1 cellular context compared by ENCODE assay signal in the genomic region with DNA sequence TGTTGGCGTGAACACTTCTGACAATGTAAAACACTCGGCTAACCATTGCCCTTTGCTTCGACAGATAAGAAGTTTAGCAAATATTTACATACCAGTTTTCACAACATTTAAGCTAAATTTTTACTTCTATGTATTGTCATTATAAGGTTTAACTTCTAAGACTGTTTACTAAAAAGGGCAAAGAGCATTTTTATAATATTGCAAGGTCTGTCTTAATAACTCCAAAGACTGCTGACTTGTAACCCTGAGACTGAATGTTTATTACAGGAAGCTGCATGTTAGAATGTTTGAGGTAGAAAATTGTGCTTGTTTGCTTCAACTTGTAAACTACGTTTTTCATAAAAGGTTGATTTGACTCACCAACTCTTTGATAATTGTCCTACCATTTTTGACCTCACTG.
TF ChIP-seq lines count a peak whose summit lies in the region.

No MANE protein-coding gene starts in this region.

TF ChIP-seq in HepG2, 621 proteins besides CTCF, POLR2A, EP300 and RAD21 (continued from another document and continues in another):
- TF ChIP-seq, protein P1, sequence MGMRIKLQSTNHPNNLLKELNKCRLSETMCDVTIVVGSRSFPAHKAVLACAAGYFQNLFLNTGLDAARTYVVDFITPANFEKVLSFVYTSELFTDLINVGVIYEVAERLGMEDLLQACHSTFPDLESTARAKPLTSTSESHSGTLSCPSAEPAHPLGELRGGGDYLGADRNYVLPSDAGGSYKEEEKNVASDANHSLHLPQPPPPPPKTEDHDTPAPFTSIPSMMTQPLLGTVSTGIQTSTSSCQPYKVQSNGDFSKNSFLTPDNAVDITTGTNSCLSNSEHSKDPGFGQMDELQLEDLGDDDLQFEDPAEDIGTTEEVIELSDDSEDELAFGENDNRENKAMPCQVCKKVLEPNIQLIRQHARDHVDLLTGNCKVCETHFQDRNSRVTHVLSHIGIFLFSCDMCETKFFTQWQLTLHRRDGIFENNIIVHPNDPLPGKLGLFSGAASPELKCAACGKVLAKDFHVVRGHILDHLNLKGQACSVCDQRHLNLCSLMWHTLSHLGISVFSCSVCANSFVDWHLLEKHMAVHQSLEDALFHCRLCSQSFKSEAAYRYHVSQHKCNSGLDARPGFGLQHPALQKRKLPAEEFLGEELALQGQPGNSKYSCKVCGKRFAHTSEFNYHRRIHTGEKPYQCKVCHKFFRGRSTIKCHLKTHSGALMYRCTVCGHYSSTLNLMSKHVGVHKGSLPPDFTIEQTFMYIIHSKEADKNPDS (CRISPR knock-in tag; IDR thresholded peaks at IDR 0.05) = no peak
- TF ChIP-seq SSRP1 (CRISPR knock-in tag; IDR thresholded peaks at IDR 0.05) (no peak), BRCA1 (CRISPR knock-in tag; IDR thresholded peaks at IDR 0.05) (no peak), NCOA2 (CRISPR knock-in tag; IDR thresholded peaks at IDR 0.05) (peak; percentile 97), TMF1 (CRISPR knock-in tag; IDR thresholded peaks at IDR 0.05; ENCODE audit: low read depth) (no peak), TEAD3 (CRISPR knock-in tag; optimal IDR thresholded peaks at IDR 0.05; ENCODE audit: borderline replicate concordance) (peak; percentile 56), ZNF431 (CRISPR knock-in tag; IDR thresholded peaks at IDR 0.05; ENCODE audit: borderline replicate concordance, low read depth) (no peak), NCOA1 (CRISPR knock-in tag; IDR thresholded peaks at IDR 0.05) (no peak), GLI4 (CRISPR knock-in tag; IDR thresholded peaks at IDR 0.05; ENCODE audit: borderline replicate concordance) (no peak), ZFAT (CRISPR knock-in tag; conservative IDR thresholded peaks at IDR 0.05) (no peak), POLR2AphosphoS5 (IDR thresholded peaks at IDR 0.05; ENCODE audit: low read depth, low read length) (no peak), CAMTA2 (CRISPR knock-in tag; IDR thresholded peaks at IDR 0.05; ENCODE audit: borderline replicate concordance) (no peak), ZNF20 (CRISPR knock-in tag; IDR thresholded peaks at IDR 0.05) (no peak), DMAP1 (CRISPR knock-in tag; IDR thresholded peaks at IDR 0.05) (no peak), CREB1 (IDR thresholded peaks at IDR 0.05) (no peak), CREB1 (CRISPR knock-in tag; IDR thresholded peaks at IDR 0.05) (peak; percentile 65), ZFP36 (IDR thresholded peaks at IDR 0.05; ENCODE audit: borderline replicate concordance, low read depth, low read length, partially characterized antibody) (no peak), RXRB (CRISPR knock-in tag; IDR thresholded peaks at IDR 0.05; ENCODE audit: borderline replicate concordance) (peak; percentile 79), NFKBIZ (CRISPR knock-in tag; IDR thresholded peaks at IDR 0.05) (peak; percentile 55; the same call in 1 of the 2 replicates), ARNT2 (CRISPR knock-in tag; IDR thresholded peaks at IDR 0.05; ENCODE audit: low read depth) (no peak), PTBP1 (IDR thresholded peaks at IDR 0.05; ENCODE audit: low read depth, low read length, poor library complexity, severe bottlenecking) (no peak), REL (CRISPR knock-in tag; conservative IDR thresholded peaks at IDR 0.05) (no peak), KDM5B (CRISPR knock-in tag; IDR thresholded peaks at IDR 0.05; ENCODE audit: borderline replicate concordance) (no peak), TP53 (CRISPR knock-in tag; conservative IDR thresholded peaks at IDR 0.05) (no peak), POLR2G (IDR thresholded peaks at IDR 0.05; ENCODE audit: low read depth, low read length) (no peak), RFX1 (IDR thresholded peaks at IDR 0.05) (no peak)
- TF ChIP-seq, protein P2, sequence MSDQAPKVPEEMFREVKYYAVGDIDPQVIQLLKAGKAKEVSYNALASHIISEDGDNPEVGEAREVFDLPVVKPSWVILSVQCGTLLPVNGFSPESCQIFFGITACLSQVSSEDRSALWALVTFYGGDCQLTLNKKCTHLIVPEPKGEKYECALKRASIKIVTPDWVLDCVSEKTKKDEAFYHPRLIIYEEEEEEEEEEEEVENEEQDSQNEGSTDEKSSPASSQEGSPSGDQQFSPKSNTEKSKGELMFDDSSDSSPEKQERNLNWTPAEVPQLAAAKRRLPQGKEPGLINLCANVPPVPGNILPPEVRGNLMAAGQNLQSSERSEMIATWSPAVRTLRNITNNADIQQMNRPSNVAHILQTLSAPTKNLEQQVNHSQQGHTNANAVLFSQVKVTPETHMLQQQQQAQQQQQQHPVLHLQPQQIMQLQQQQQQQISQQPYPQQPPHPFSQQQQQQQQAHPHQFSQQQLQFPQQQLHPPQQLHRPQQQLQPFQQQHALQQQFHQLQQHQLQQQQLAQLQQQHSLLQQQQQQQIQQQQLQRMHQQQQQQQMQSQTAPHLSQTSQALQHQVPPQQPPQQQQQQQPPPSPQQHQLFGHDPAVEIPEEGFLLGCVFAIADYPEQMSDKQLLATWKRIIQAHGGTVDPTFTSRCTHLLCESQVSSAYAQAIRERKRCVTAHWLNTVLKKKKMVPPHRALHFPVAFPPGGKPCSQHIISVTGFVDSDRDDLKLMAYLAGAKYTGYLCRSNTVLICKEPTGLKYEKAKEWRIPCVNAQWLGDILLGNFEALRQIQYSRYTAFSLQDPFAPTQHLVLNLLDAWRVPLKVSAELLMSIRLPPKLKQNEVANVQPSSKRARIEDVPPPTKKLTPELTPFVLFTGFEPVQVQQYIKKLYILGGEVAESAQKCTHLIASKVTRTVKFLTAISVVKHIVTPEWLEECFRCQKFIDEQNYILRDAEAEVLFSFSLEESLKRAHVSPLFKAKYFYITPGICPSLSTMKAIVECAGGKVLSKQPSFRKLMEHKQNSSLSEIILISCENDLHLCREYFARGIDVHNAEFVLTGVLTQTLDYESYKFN (CRISPR knock-in tag; conservative IDR thresholded peaks at IDR 0.05) = peak; percentile 84
- TF ChIP-seq, protein P3, sequence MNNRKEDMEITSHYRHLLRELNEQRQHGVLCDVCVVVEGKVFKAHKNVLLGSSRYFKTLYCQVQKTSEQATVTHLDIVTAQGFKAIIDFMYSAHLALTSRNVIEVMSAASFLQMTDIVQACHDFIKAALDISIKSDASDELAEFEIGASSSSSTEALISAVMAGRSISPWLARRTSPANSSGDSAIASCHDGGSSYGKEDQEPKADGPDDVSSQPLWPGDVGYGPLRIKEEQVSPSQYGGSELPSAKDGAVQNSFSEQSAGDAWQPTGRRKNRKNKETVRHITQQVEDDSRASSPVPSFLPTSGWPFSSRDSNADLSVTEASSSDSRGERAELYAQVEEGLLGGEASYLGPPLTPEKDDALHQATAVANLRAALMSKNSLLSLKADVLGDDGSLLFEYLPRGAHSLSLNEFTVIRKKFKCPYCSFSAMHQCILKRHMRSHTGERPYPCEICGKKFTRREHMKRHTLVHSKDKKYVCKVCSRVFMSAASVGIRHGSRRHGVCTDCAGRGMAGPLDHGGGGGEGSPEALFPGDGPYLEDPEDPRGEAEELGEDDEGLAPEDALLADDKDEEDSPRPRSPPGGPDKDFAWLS (CRISPR knock-in tag; IDR thresholded peaks at IDR 0.05; ENCODE audit: borderline replicate concordance) = no peak
- TF ChIP-seq, protein P4, sequence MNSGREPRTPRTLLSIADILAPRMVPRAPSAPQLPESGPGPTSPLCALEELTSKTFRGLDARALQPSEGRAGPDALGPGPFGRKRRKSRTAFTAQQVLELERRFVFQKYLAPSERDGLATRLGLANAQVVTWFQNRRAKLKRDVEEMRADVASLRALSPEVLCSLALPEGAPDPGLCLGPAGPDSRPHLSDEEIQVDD (CRISPR knock-in tag; IDR thresholded peaks at IDR 0.05; ENCODE audit: borderline replicate concordance) = no peak
- TF ChIP-seq, protein P5, sequence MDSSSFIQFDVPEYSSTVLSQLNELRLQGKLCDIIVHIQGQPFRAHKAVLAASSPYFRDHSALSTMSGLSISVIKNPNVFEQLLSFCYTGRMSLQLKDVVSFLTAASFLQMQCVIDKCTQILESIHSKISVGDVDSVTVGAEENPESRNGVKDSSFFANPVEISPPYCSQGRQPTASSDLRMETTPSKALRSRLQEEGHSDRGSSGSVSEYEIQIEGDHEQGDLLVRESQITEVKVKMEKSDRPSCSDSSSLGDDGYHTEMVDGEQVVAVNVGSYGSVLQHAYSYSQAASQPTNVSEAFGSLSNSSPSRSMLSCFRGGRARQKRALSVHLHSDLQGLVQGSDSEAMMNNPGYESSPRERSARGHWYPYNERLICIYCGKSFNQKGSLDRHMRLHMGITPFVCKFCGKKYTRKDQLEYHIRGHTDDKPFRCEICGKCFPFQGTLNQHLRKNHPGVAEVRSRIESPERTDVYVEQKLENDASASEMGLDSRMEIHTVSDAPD (CRISPR knock-in tag; IDR thresholded peaks at IDR 0.05) = no peak
- TF ChIP-seq, protein P6, sequence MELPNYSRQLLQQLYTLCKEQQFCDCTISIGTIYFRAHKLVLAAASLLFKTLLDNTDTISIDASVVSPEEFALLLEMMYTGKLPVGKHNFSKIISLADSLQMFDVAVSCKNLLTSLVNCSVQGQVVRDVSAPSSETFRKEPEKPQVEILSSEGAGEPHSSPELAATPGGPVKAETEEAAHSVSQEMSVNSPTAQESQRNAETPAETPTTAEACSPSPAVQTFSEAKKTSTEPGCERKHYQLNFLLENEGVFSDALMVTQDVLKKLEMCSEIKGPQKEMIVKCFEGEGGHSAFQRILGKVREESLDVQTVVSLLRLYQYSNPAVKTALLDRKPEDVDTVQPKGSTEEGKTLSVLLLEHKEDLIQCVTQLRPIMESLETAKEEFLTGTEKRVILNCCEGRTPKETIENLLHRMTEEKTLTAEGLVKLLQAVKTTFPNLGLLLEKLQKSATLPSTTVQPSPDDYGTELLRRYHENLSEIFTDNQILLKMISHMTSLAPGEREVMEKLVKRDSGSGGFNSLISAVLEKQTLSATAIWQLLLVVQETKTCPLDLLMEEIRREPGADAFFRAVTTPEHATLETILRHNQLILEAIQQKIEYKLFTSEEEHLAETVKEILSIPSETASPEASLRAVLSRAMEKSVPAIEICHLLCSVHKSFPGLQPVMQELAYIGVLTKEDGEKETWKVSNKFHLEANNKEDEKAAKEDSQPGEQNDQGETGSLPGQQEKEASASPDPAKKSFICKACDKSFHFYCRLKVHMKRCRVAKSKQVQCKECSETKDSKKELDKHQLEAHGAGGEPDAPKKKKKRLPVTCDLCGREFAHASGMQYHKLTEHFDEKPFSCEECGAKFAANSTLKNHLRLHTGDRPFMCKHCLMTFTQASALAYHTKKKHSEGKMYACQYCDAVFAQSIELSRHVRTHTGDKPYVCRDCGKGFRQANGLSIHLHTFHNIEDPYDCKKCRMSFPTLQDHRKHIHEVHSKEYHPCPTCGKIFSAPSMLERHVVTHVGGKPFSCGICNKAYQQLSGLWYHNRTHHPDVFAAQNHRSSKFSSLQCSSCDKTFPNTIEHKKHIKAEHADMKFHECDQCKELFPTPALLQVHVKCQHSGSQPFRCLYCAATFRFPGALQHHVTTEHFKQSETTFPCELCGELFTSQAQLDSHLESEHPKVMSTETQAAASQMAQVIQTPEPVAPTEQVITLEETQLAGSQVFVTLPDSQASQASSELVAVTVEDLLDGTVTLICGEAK (IDR thresholded peaks at IDR 0.05) = no peak
- TF ChIP-seq, protein P6 (CRISPR knock-in tag; IDR thresholded peaks at IDR 0.05) = no peak
- TF ChIP-seq, protein P7, sequence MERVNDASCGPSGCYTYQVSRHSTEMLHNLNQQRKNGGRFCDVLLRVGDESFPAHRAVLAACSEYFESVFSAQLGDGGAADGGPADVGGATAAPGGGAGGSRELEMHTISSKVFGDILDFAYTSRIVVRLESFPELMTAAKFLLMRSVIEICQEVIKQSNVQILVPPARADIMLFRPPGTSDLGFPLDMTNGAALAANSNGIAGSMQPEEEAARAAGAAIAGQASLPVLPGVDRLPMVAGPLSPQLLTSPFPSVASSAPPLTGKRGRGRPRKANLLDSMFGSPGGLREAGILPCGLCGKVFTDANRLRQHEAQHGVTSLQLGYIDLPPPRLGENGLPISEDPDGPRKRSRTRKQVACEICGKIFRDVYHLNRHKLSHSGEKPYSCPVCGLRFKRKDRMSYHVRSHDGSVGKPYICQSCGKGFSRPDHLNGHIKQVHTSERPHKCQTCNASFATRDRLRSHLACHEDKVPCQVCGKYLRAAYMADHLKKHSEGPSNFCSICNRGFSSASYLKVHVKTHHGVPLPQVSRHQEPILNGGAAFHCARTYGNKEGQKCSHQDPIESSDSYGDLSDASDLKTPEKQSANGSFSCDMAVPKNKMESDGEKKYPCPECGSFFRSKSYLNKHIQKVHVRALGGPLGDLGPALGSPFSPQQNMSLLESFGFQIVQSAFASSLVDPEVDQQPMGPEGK (CRISPR knock-in tag; IDR thresholded peaks at IDR 0.05) = no peak
- TF ChIP-seq, protein P8, sequence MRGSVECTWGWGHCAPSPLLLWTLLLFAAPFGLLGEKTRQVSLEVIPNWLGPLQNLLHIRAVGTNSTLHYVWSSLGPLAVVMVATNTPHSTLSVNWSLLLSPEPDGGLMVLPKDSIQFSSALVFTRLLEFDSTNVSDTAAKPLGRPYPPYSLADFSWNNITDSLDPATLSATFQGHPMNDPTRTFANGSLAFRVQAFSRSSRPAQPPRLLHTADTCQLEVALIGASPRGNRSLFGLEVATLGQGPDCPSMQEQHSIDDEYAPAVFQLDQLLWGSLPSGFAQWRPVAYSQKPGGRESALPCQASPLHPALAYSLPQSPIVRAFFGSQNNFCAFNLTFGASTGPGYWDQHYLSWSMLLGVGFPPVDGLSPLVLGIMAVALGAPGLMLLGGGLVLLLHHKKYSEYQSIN (CRISPR knock-in tag; IDR thresholded peaks at IDR 0.05; ENCODE audit: borderline replicate concordance) = no peak
- TF ChIP-seq, protein P9, sequence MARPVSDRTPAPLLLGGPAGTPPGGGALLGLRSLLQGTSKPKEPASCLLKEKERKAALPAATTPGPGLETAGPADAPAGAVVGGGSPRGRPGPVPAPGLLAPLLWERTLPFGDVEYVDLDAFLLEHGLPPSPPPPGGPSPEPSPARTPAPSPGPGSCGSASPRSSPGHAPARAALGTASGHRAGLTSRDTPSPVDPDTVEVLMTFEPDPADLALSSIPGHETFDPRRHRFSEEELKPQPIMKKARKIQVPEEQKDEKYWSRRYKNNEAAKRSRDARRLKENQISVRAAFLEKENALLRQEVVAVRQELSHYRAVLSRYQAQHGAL (CRISPR knock-in tag; IDR thresholded peaks at IDR 0.05; ENCODE audit: not compliant biosample characterization) = no peak
